In genomic region chr15:36978625-36979024, GRCh38 we compare ENCODE assay signal across 4 cellular contexts.
TF ChIP-seq lines count a peak whose summit lies in the region.

No MANE protein-coding gene starts in this region.

TF ChIP-seq in SK-N-SH, 30 proteins besides CTCF, POLR2A, EP300 and RAD21:
- TF ChIP-seq POLR2AphosphoS5 (IDR thresholded peaks at IDR 0.05; ENCODE audit: low read depth, low read length) (0 out of 2 replicates have a peak, but pooled peaks have one; percentile 4), SIN3A (IDR thresholded peaks at IDR 0.05; ENCODE audit: borderline replicate concordance, low read depth, low read length) (no peak)

TF ChIP-seq in SK-N-SH treated with all-trans-retinoic acid at 6 μM for 48 hours, 23 proteins besides CTCF, POLR2A, EP300 and RAD21:
- TF ChIP-seq CSDC2 (CRISPR knock-in tag; IDR thresholded peaks at IDR 0.05) (no peak), SNAI2 (CRISPR knock-in tag; IDR thresholded peaks at IDR 0.05) (no peak), CSRNP3 (CRISPR knock-in tag; IDR thresholded peaks at IDR 0.05) (no peak), RARB (CRISPR knock-in tag; IDR thresholded peaks at IDR 0.05) (no peak), ZNF70 (CRISPR knock-in tag; IDR thresholded peaks at IDR 0.05) (no peak), ZNF8 (CRISPR knock-in tag; IDR thresholded peaks at IDR 0.05) (no peak), GLIS3 (CRISPR knock-in tag; IDR thresholded peaks at IDR 0.05) (no peak), PATZ1 (CRISPR knock-in tag; IDR thresholded peaks at IDR 0.05; ENCODE audit: borderline replicate concordance) (no peak), TOX (CRISPR knock-in tag; IDR thresholded peaks at IDR 0.05; ENCODE audit: borderline replicate concordance) (no peak), ZNF565 (CRISPR knock-in tag; conservative IDR thresholded peaks at IDR 0.05; ENCODE audit: low read depth) (no peak), TCF4 (CRISPR knock-in tag; IDR thresholded peaks at IDR 0.05; ENCODE audit: borderline replicate concordance) (no peak), ZFP3 (CRISPR knock-in tag; IDR thresholded peaks at IDR 0.05) (no peak), ZFP30 (CRISPR knock-in tag; IDR thresholded peaks at IDR 0.05) (no peak), ESRRG (CRISPR knock-in tag; IDR thresholded peaks at IDR 0.05) (no peak), POU6F1 (CRISPR knock-in tag; IDR thresholded peaks at IDR 0.05; ENCODE audit: borderline replicate concordance, low read depth) (no peak)

TF ChIP-seq in HEK293, 187 proteins besides CTCF, POLR2A, EP300 and RAD21:
- TF ChIP-seq PRDM2 (tag by site-specific recombination; IDR thresholded peaks at IDR 0.05; ENCODE audit: borderline replicate concordance) (no peak), ZNF404 (tag by site-specific recombination; IDR thresholded peaks at IDR 0.05) (no peak), ZNF146 (tag by site-specific recombination; IDR thresholded peaks at IDR 0.05) (peak; percentile 60; the same call in 1 of the 2 replicates), ZNF571 (tag by site-specific recombination; IDR thresholded peaks at IDR 0.05) (no peak), YY1 (tag by site-specific recombination; IDR thresholded peaks at IDR 0.05) (no peak), AEBP2 (tag by site-specific recombination; IDR thresholded peaks at IDR 0.05; ENCODE audit: borderline replicate concordance) (no peak)

TF ChIP-seq in H1, 55 proteins besides CTCF, POLR2A, EP300 and RAD21:
- TF ChIP-seq PHF8 (conservative IDR thresholded peaks at IDR 0.05; ENCODE audit: low read depth, low read length) (no peak), SP1 (IDR thresholded peaks at IDR 0.05; ENCODE audit: low read depth, low read length) (no peak), BCL11A (IDR thresholded peaks at IDR 0.05; ENCODE audit: low read depth in 2 of 2, low read length in 2 of 2) (no peak), KDM1A (IDR thresholded peaks at IDR 0.05; ENCODE audit: borderline replicate concordance, low read length) (0 out of 2 replicates have a peak, but pooled peaks have one; percentile 13), KDM5A (IDR thresholded peaks at IDR 0.05; ENCODE audit: low read length) (no peak), USF2 (IDR thresholded peaks at IDR 0.05; ENCODE audit: low read length) (no peak)
